Comparison of ENCODE assay signal across 15 cellular contexts in the genomic region with DNA sequence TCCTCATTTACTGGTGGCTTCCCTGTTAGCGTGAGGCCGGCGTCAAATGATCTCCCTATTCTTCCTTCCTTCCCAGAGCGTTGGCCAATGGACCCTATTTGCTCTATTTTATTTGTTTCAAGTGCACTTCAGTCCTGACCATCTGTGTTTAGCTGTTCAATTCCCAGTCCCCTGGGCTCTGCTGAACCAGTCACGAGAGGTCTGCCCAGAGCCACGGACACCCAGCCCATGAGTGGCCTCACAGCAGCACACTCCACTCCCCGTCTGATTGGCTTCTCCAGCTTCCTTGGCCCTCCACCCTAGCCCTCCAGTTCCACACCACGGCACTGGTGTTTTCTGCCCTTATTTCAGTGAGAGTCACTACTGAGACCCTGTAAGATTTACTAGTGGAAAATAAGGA.
DNase-seq lines count a peak whose midpoint lies in the region; ATAC-seq and TF ChIP-seq lines count a peak whose summit lies in the region.
"Had no signal": no experiment of that assay in that cellular context is flagged by ENCODE, and none has a peak within 500 bp of the region (broad histone marks: within the 10 kb centered on the region; RNA-seq: fewer than 3 reads in every experiment).

No MANE protein-coding gene starts in this region.

- no peaks in the 10 kb centered on the region for H3K27me3 Mint-ChIP-seq in activated CD8-positive, alpha-beta T cell treated with anti-CD3 and anti-CD28 coated beads, Interleukin-2, amount 10 ng/mL, durations not matched to agents 7 days and 5 days (ENCODE audit: low read depth)
- H3K27me3 Mint-ChIP-seq: activated CD4-positive, alpha-beta memory T cell treated with anti-CD3 and anti-CD28 coated beads for 36 hours; activated naive CD8-positive, alpha-beta T cell treated with anti-CD3 and anti-CD28 coated beads, Interleukin-2, amount 50 U/mL, for 24 hours had no signal

- peak overlapping the region; percentile 62 for H3K27ac ChIP-seq in colonic mucosa
- H3K27ac ChIP-seq in right lobe of liver: peak overlapping the region; percentile 21 to 57 (median 31)
- peak overlapping the region; percentile 91 to 98 (median 95) for H3K27ac ChIP-seq in sigmoid colon

- H3K36me3 Mint-ChIP-seq in activated CD8-positive, alpha-beta T cell treated with anti-CD3 and anti-CD28 coated beads, Interleukin-2, amount 10 ng/mL, durations not matched to agents 7 days and 5 days (ENCODE audit: low read depth): no peaks in the 10 kb centered on the region
- H3K36me3 Mint-ChIP-seq: activated CD4-positive, alpha-beta memory T cell treated with anti-CD3 and anti-CD28 coated beads for 36 hours; naive B cell had no signal

- TF ChIP-seq CTCF in colonic mucosa (IDR thresholded peaks at IDR 0.05) (no peak), right lobe of liver (IDR thresholded peaks at IDR 0.05) (no peak), sigmoid colon (IDR thresholded peaks at IDR 0.05) (no peak)

- H3K4me1 ChIP-seq in colonic mucosa: no peaks in the 10 kb centered on the region
- H3K4me1 ChIP-seq in right lobe of liver: no peaks in the 10 kb centered on the region
- peaks cover 0 to 98% (median 75%) of the 10 kb centered on the region in 4 donors for H3K4me1 ChIP-seq in sigmoid colon

- no peak for TF ChIP-seq EP300 in sigmoid colon (IDR thresholded peaks at IDR 0.05)

- intact Hi-C loops in colonic mucosa (cut with DNase I) (no loop called here), right lobe of liver (cut with DNase I) (no loop called here), sigmoid colon (cut with DNase I) (no loop called here), left colon (cut with DNase I, micrococcal nuclease) (no loop called here)

- CTCF ChIA-PET in activated CD8-positive, alpha-beta T cell treated with anti-CD3 and anti-CD28 coated beads, Interleukin-2, amount 10 ng/mL, durations not matched to agents 7 days and 5 days (lab: Charles Lee): no interaction called here

- POLR2A ChIA-PET in activated CD8-positive, alpha-beta T cell treated with anti-CD3 and anti-CD28 coated beads, Interleukin-2, amount 10 ng/mL, durations not matched to agents 7 days and 5 days (lab: Charles Lee): no interaction called here

- H3K4me3 ChIP-seq in colonic mucosa (no peak overlapping the region), right lobe of liver (no peak overlapping the region), sigmoid colon (no peak overlapping the region)

- H3K9ac ChIP-seq in colonic mucosa (ENCODE audit: low read depth in 2 of 2, low read length in 2 of 2): no peak overlapping the region

- H3K4me1 Mint-ChIP-seq in activated CD8-positive, alpha-beta T cell treated with anti-CD3 and anti-CD28 coated beads, Interleukin-2, amount 10 ng/mL, durations not matched to agents 7 days and 5 days (ENCODE audit: low read depth): no peaks in the 10 kb centered on the region
- H3K4me1 Mint-ChIP-seq: activated naive CD8-positive, alpha-beta T cell treated with anti-CD3 and anti-CD28 coated beads, Interleukin-2, amount 50 U/mL, for 24 hours; naive B cell had no signal

- H3K4me3 Mint-ChIP-seq in activated CD8-positive, alpha-beta T cell treated with anti-CD3 and anti-CD28 coated beads, Interleukin-2, amount 10 ng/mL, durations not matched to agents 7 days and 5 days: no peak overlapping the region
- H3K4me3 Mint-ChIP-seq: activated CD4-positive, alpha-beta memory T cell treated with anti-CD3 and anti-CD28 coated beads for 36 hours; activated naive CD8-positive, alpha-beta T cell treated with anti-CD3 and anti-CD28 coated beads, Interleukin-2, amount 50 U/mL, for 24 hours; activated T-helper 1 cell treated with anti-CD3 and anti-CD28 coated beads, Interleukin-12 subunit alpha, Interleukin-12 subunit beta, Interleukin-2, Interleukin-4 antibody, amounts not matched to agents 30 ng/mL and 10 ng/mL and 1 ng/mL, durations not matched to agents 14 hours and 24 hours and 36 hours; naive B cell had no signal

- no peaks in the 10 kb centered on the region for H3K27me3 ChIP-seq in colonic mucosa
- no peaks in the 10 kb centered on the region for H3K27me3 ChIP-seq in right lobe of liver
- no peaks in the 10 kb centered on the region for H3K27me3 ChIP-seq in sigmoid colon

- H3K9me3 Mint-ChIP-seq in activated CD8-positive, alpha-beta T cell treated with anti-CD3 and anti-CD28 coated beads, Interleukin-2, amount 10 ng/mL, durations not matched to agents 7 days and 5 days (ENCODE audit: insufficient read depth): no peaks in the 10 kb centered on the region
- H3K9me3 Mint-ChIP-seq: activated CD4-positive, alpha-beta memory T cell treated with anti-CD3 and anti-CD28 coated beads for 36 hours; activated naive CD8-positive, alpha-beta T cell treated with anti-CD3 and anti-CD28 coated beads, Interleukin-2, amount 50 U/mL, for 24 hours; activated T-helper 1 cell treated with anti-CD3 and anti-CD28 coated beads, Interleukin-12 subunit alpha, Interleukin-12 subunit beta, Interleukin-2, Interleukin-4 antibody, amounts not matched to agents 30 ng/mL and 10 ng/mL and 1 ng/mL, durations not matched to agents 14 hours and 24 hours and 36 hours had no signal

- DNase-seq in DMS53 (lab: John Stamatoyannopoulos, UW) (peak; percentile 62), colonic mucosa (no peak), right lobe of liver (no peak), sigmoid colon (no peak), left colon (no peak), superior temporal gyrus (ENCODE audit: extremely low spot score) (no peak)
- DNase-seq in activated CD8-positive, alpha-beta T cell treated with anti-CD3 and anti-CD28 coated beads, Interleukin-2, amount 10 ng/mL, durations not matched to agents 7 days and 5 days: no peak
- DNase-seq: activated CD4-positive, alpha-beta memory T cell treated with anti-CD3 and anti-CD28 coated beads for 36 hours; activated naive CD8-positive, alpha-beta T cell treated with anti-CD3 and anti-CD28 coated beads, Interleukin-2, amount 50 U/mL, for 24 hours; kidney glomerular epithelial cell; naive B cell; NCI-H2081 treated with DMSO at 0.1 percent for 48 hours; NCI-H69 had no signal

- no peak for ATAC-seq in right lobe of liver
- no peak for ATAC-seq in left colon
- no peak for ATAC-seq in HG03045 (IDR thresholded peaks at IDR 0.05; ENCODE audit: unreplicated experiment)
- ATAC-seq in activated CD8-positive, alpha-beta T cell treated with anti-CD3 and anti-CD28 coated beads, Interleukin-2, amount 10 ng/mL, durations not matched to agents 7 days and 5 days: no peak
- ATAC-seq: activated naive CD8-positive, alpha-beta T cell treated with anti-CD3 and anti-CD28 coated beads, Interleukin-2, amount 50 U/mL, for 24 hours had no signal

- TF ChIP-seq POLR2A in right lobe of liver (IDR thresholded peaks at IDR 0.05) (no peak), sigmoid colon (IDR thresholded peaks at IDR 0.05) (no peak)

- no peak overlapping the region for H3K27ac Mint-ChIP-seq in activated CD8-positive, alpha-beta T cell treated with anti-CD3 and anti-CD28 coated beads, Interleukin-2, amount 10 ng/mL, durations not matched to agents 7 days and 5 days
- H3K27ac Mint-ChIP-seq: activated CD4-positive, alpha-beta memory T cell treated with anti-CD3 and anti-CD28 coated beads for 36 hours; activated naive CD8-positive, alpha-beta T cell treated with anti-CD3 and anti-CD28 coated beads, Interleukin-2, amount 50 U/mL, for 24 hours; activated T-helper 1 cell treated with anti-CD3 and anti-CD28 coated beads, Interleukin-12 subunit alpha, Interleukin-12 subunit beta, Interleukin-2, Interleukin-4 antibody, amounts not matched to agents 30 ng/mL and 10 ng/mL and 1 ng/mL, durations not matched to agents 14 hours and 24 hours and 36 hours; naive B cell had no signal

- H3K9me3 ChIP-seq in colonic mucosa (no peaks in the 10 kb centered on the region), right lobe of liver (no peaks in the 10 kb centered on the region), sigmoid colon (no peaks in the 10 kb centered on the region)

- 74% methylated on average over 8 of the region's 8 CpGs for whole genome bisulfite sequencing in right lobe of liver (ENCODE audit: insufficient coverage, low coverage, low lambda C conversion rate, missing lambda C conversion rate)
- 81 to 82% methylated on average over 8 of the region's 8 CpGs for WGBS in sigmoid colon, 2 donors

- no peaks in the 10 kb centered on the region for H3K36me3 ChIP-seq in colonic mucosa
- H3K36me3 ChIP-seq in right lobe of liver: no peaks in the 10 kb centered on the region
- H3K36me3 ChIP-seq in sigmoid colon: peaks cover 0 to 46% (median 9%) of the 10 kb centered on the region in 4 donors

Comparison
In these comparisons a context has a peak if more than half of its experiments do, and no peak if none do; other contexts are left out.
1. H3K27ac ChIP-seq: peak in every context shown above with its lines; median percentile 95 in sigmoid colon; 62 in colonic mucosa; 31 in right lobe of liver.